In genomic region chr3:7574435-7574834, GRCh38 we compare ENCODE assay signal across 23 cellular contexts.
"Had no signal": no experiment of that assay in that cellular context is flagged by ENCODE, and none has a peak within 500 bp of the region (broad histone marks: within the 10 kb centered on the region; RNA-seq: fewer than 3 reads in every experiment).

No MANE protein-coding gene starts in this region.

- H3K4me1 ChIP-seq: foreskin keratinocyte, spleen, testis, uterus had no signal

- H3K27ac ChIP-seq: foreskin keratinocyte, spleen, testis had no signal

- H3K27me3 Mint-ChIP-seq: naive B cell had no signal

- H3K27me3 ChIP-seq: ascending aorta, breast epithelium, foreskin keratinocyte, spleen, testis, uterus had no signal

- H3K36me3 ChIP-seq: ascending aorta, breast epithelium, spleen, uterus had no signal

- FAIRE-seq: endometrium, TTC549 had no signal

- H3K4me1 Mint-ChIP-seq: activated naive CD4-positive, alpha-beta T cell treated with anti-CD3 and anti-CD28 coated beads, Interleukin-2, amount 50 U/mL, for 24 hours; naive B cell had no signal

- ATAC-seq: activated CD8-positive, alpha-beta T cell treated with anti-CD3 and anti-CD28 coated beads, Interleukin-2, amount 10 ng/mL, durations not matched to agents 7 days and 5 days; foreskin keratinocyte; left ventricle myocardium superior; mucosa of descending colon had no signal

- DNase-seq: activated CD4-positive, alpha-beta T cell treated with anti-CD3 and anti-CD28 coated beads for 1 hour; activated CD4-positive, alpha-beta T cell treated with anti-CD3 and anti-CD28 coated beads, Interleukin-2, amount 50 U/mL, for 1 hour; activated CD8-positive, alpha-beta T cell treated with anti-CD3 and anti-CD28 coated beads, Interleukin-2, amount 10 ng/mL, durations not matched to agents 7 days and 5 days; activated gamma-delta T cell treated with Interleukin-2 at 50 U/mL for 16 hours; activated T-cell treated with anti-CD3 and anti-CD28 coated beads, Interleukin-2, amount 50 U/mL, for 1 hour; foreskin keratinocyte; kidney glomerular epithelial cell; left ventricle myocardium superior; mucosa of descending colon; naive B cell; spleen; stimulated activated CD4-positive, alpha-beta T cell treated with anti-CD3 and anti-CD28 coated beads, Interleukin-4, amount 100 ng/mL, for 1 hour; stimulated activated naive CD4-positive, alpha-beta T cell; T-helper 1 cell; testis; trophoblast cell; uterus had no signal

- H3K4me3 ChIP-seq: ascending aorta, breast epithelium, mucosa of descending colon, spleen, testis, uterus had no signal

- H3K36me3 Mint-ChIP-seq: activated naive CD4-positive, alpha-beta T cell treated with anti-CD3 and anti-CD28 coated beads, Interleukin-2, amount 50 U/mL, for 24 hours; naive B cell had no signal

- H3K4me3 Mint-ChIP-seq: activated CD8-positive, alpha-beta T cell treated with anti-CD3 and anti-CD28 coated beads, Interleukin-2, amount 10 ng/mL, durations not matched to agents 7 days and 5 days; activated naive CD4-positive, alpha-beta T cell treated with anti-CD3 and anti-CD28 coated beads, Interleukin-2, amount 50 U/mL, for 24 hours; naive B cell; neural crest cell had no signal

- H3K9me3 ChIP-seq: mucosa of descending colon, testis, uterus had no signal

- H3K27ac Mint-ChIP-seq: activated CD8-positive, alpha-beta T cell treated with anti-CD3 and anti-CD28 coated beads, Interleukin-2, amount 10 ng/mL, durations not matched to agents 7 days and 5 days; activated naive CD4-positive, alpha-beta T cell treated with anti-CD3 and anti-CD28 coated beads, Interleukin-2, amount 50 U/mL, for 24 hours; naive B cell had no signal
